In genomic region chr1:209743145-209743482, GRCh38 we compare ENCODE assay signal across 11 cellular contexts. TPM values are rescaled to one million over a fixed set of nuclear protein-coding genes. Genes with fewer than 3 reads are reported as not detected.
DNase-seq lines count a peak whose midpoint lies in the region; ATAC-seq, FAIRE-seq and TF ChIP-seq lines count a peak whose summit lies in the region.
"Had no signal": no experiment of that assay in that cellular context is flagged by ENCODE, and none has a peak within 500 bp of the region (broad histone marks: within the 10 kb centered on the region; RNA-seq: fewer than 3 reads in every experiment).

No MANE protein-coding gene starts in this region.

- no peaks in the 10 kb centered on the region for H3K36me3 Mint-ChIP-seq in chondrocyte (ENCODE audit: low read depth)

- BruUV-seq in HepG2 (replicated peaks; lab: Mats Ljungman, UMichigan) = no TSS peak

- CTCF ChIA-PET in HepG2 (lab: Yijun Ruan, JAX; ENCODE audit: low intra/inter-chr PET ratio, low total read pairs) = no interaction called here

- no peak overlapping the region for H3K27ac Mint-ChIP-seq in chondrocyte (ENCODE audit: unreplicated experiment)

- peaks cover 19% of the 10 kb centered on the region for H3K4me1 Mint-ChIP-seq in chondrocyte (ENCODE audit: low read depth)

- H3K4me3 Mint-ChIP-seq in chondrocyte (ENCODE audit: unreplicated experiment) = no peak overlapping the region

- no peak for TF ChIP-seq POLR2A in HepG2 (IDR thresholded peaks at IDR 0.05; ENCODE audit: insufficient read depth in 1 of 2, low read depth in 2 of 2, low read length in 2 of 2)

- peak overlapping the region; percentile 77 to 78 for H3K27ac ChIP-seq in liver (ENCODE audit: low read depth in 1 of 2, low read length in 2 of 2)
- H3K27ac ChIP-seq in HepG2 (ENCODE audit: extremely low read length, insufficient read depth, low read length) = no peak overlapping the region

- H3K36me3 ChIP-seq in liver (ENCODE audit: control insufficient read depth in 4 of 4, insufficient read depth in 3 of 4, low read depth in 1 of 4, low read length in 3 of 4) = peaks cover 0 to 7% (median 2%) of the 10 kb centered on the region in 4 donors
- H3K36me3 ChIP-seq in HepG2 (replicated peaks in 1 of 2; ENCODE audit: control insufficient read depth in 1 of 2, insufficient read depth in 2 of 2, low read length in 2 of 2) = no peaks in the 10 kb centered on the region

- TF ChIP-seq RAD21 in liver (IDR thresholded peaks at IDR 0.05) (peak in 1 of 2 donors; percentile 23), HepG2 (CRISPR knock-in tag; IDR thresholded peaks at IDR 0.05) (no peak)

- H4K20me1 ChIP-seq in HepG2 (ENCODE audit: insufficient read depth, low read length) = no peaks in the 10 kb centered on the region

- FAIRE-seq in HepG2 (lab: Jason Lieb, UNC) = no peak
- FAIRE-seq: TTC549 had no signal

- TF ChIP-seq CTCF in liver (IDR thresholded peaks at IDR 0.05; ENCODE audit: low read depth, low read length, missing input control) = no peak
- no peak for TF ChIP-seq CTCF in HepG2 (CRISPR knock-in tag; IDR thresholded peaks at IDR 0.05)
- TF ChIP-seq CTCF in astrocyte of the cerebellum (IDR thresholded peaks at IDR 0.05; ENCODE audit: low read depth, low read length, missing control alignments) = no peak
- TF ChIP-seq CTCF in chondrocyte (IDR thresholded peaks at IDR 0.05) = no peak

- H3K9ac ChIP-seq in liver (ENCODE audit: low read depth in 1 of 2, low read length in 2 of 2) (peak overlapping the region in 1 of 2 donors; percentile 26), HepG2 (ENCODE audit: insufficient read depth, low read depth, low read length) (no peak overlapping the region)

- H3K27me3 Mint-ChIP-seq in chondrocyte (ENCODE audit: low read depth) = peaks cover 16% of the 10 kb centered on the region

- no peaks in the 10 kb centered on the region for H3K9me3 ChIP-seq in liver (ENCODE audit: control insufficient read depth in 4 of 4, low read length in 3 of 4)
- H3K9me3 ChIP-seq in HepG2 (ENCODE audit: low read length) = no peaks in the 10 kb centered on the region

- intact Hi-C loops in HepG2 (cut with micrococcal nuclease; ENCODE audit: unreplicated experiment) = no loop called here

- H3K27me3 ChIP-seq in liver (ENCODE audit: control insufficient read depth in 4 of 4, insufficient read depth in 4 of 4, low read length in 3 of 4) (no peaks in the 10 kb centered on the region), HepG2 (ENCODE audit: control insufficient read depth in 1 of 2, insufficient read depth in 2 of 2, low read length in 2 of 2) (no peaks in the 10 kb centered on the region; a peak in 2 of 5 replicates)

- DNase-seq in HepG2 (ENCODE audit: low spot score) (no peak), astrocyte of the cerebellum (ENCODE audit: low read depth) (peak; percentile 85), left lobe of liver (ENCODE audit: low spot score) (peak; percentile 73), NCI-H2227 (lab: John Stamatoyannopoulos, UW; ENCODE audit: unreplicated experiment) (no peak), chondrocyte (ENCODE audit: low spot score) (no peak), NCI-H748 (lab: John Stamatoyannopoulos, UW; ENCODE audit: unreplicated experiment) (no peak)
- DNase-seq: NCI-H187 treated with DMSO at 0.1 percent for 48 hours had no signal

- H3K4me1 ChIP-seq in liver (ENCODE audit: control insufficient read depth in 4 of 4, insufficient read depth in 4 of 4, low read length in 3 of 4) (peaks cover 3 to 38% (median 29%) of the 10 kb centered on the region in 4 donors), HepG2 (ENCODE audit: insufficient read depth, low read length) (peaks cover 6% of the 10 kb centered on the region)

- POLR2A ChIA-PET in HepG2 (lab: Yijun Ruan, JAX) = no interaction called here

- no peaks in the 10 kb centered on the region for H3K79me2 ChIP-seq in HepG2 (ENCODE audit: insufficient read depth, low read length)

- no peaks in the 10 kb centered on the region for H3K9me3 Mint-ChIP-seq in chondrocyte (ENCODE audit: low read depth)

- in situ Hi-C loops in HepG2 (cut with HindIII; ENCODE audit: extremely low pct_ligation_motif_present, low pct_unique_long_range_greater_than_20kb) (no loop called here), astrocyte of the cerebellum (cut with HindIII; ENCODE audit: low sequenced_read_pairs) (no loop called here)

- ATAC-seq in HepG2 (no peak), left lobe of liver (peak; percentile 19), HG03097 (IDR thresholded peaks at IDR 0.05; ENCODE audit: low FRiP score, unreplicated experiment) (no peak)

- no peak overlapping the region for H2AFZ ChIP-seq in HepG2 (ENCODE audit: low read length)

- H3K4me3 ChIP-seq in liver (ENCODE audit: low read depth in 1 of 3, low read length in 3 of 3) (no peak overlapping the region), HepG2 (replicated peaks in 1 of 3; ENCODE audit: insufficient read depth in 1 of 3, low read depth in 2 of 3, low read length in 3 of 3) (no peak overlapping the region), astrocyte of the cerebellum (ENCODE audit: low read depth, low read length) (no peak overlapping the region)

- no peak for TF ChIP-seq EP300 in HepG2 (IDR thresholded peaks at IDR 0.05; ENCODE audit: low read depth in 2 of 2, low read length in 2 of 2)
- TF ChIP-seq EP300 in HepG2 (CRISPR knock-in tag; IDR thresholded peaks at IDR 0.05; ENCODE audit: borderline replicate concordance) = no peak

- H3K4me2 ChIP-seq in HepG2 (ENCODE audit: low read depth, low read length) = no peak overlapping the region

- 38% methylated on average over 2 of the region's 2 CpGs for WGBS in liver
- 0% methylated on average over 2 of the region's 2 CpGs for WGBS in HepG2 (ENCODE audit: low lambda C conversion rate)

RNA-seq across cellular contexts. Expression of gene TRAF3IP3, which starts 12.7 kb away (rescaled TPM):
- total RNA-seq in liver (1 to 10 TPM; 2.4 to 3.4 TPM), HepG2 (2016; rRNA removed; fragmentation: Illumina TruSeq; extraction: Trizol) (not detected in 2 replicates), left lobe of liver (1.4 TPM), chondrocyte (not detected in 3 replicates)
- polyA plus RNA-seq in liver (1 to 10 TPM in 1 of 2 donors, under 1 TPM in 1; 0.87 to 2.0 TPM), HepG2 (2011; rRNA removed) (not detected in 2 replicates)
- not detected in 2 replicates for total RNA-seq in HepG2 (2016; cell fraction: cytosol; rRNA removed; fragmentation: Illumina TruSeq; extraction: Trizol; ENCODE audit: low read depth)
- not detected in 2 replicates for total RNA-seq in HepG2 (2016; cell fraction: insoluble cytoplasmic fraction; rRNA removed; fragmentation: Illumina TruSeq; extraction: Trizol)
- total RNA-seq in HepG2 (2016; cell fraction: membrane; rRNA removed; fragmentation: Illumina TruSeq; extraction: Trizol) = not detected in 2 replicates
- not detected in 2 replicates for total RNA-seq in HepG2 (2016; cell fraction: nucleus; rRNA removed; fragmentation: Illumina TruSeq; extraction: Trizol)
- not detected in 2 replicates for polyA plus RNA-seq in HepG2 (2011; cell fraction: cytosol; rRNA removed)
- 0.12 TPM in 1 of 2 replicates, not detected in the other for polyA plus RNA-seq in HepG2 (2011; cell fraction: nucleus; rRNA removed)
- 0.07 TPM in 1 of 2 replicates, not detected in the other for polyA plus RNA-seq in HepG2 (2012)
- not detected in 2 replicates for polyA plus RNA-seq in HepG2 (2016; cell fraction: cytosol; fragmentation: Illumina TruSeq; extraction: Trizol; ENCODE audit: low read depth)
- polyA plus RNA-seq in HepG2 (2016; cell fraction: insoluble cytoplasmic fraction; fragmentation: Illumina TruSeq; extraction: Trizol; ENCODE audit: low read depth) = not detected in 2 replicates
- polyA plus RNA-seq in HepG2 (2016; cell fraction: membrane; fragmentation: Illumina TruSeq; extraction: Trizol; ENCODE audit: low read depth) = not detected in 2 replicates
- not detected in 2 replicates for polyA plus RNA-seq in HepG2 (2016; cell fraction: nucleus; fragmentation: Illumina TruSeq; extraction: Trizol; ENCODE audit: insufficient read depth, low read depth)
- polyA minus RNA-seq in HepG2 (2011; rRNA and poly(A)+ RNA removed; ENCODE audit: low replicate concordance) = not detected in 2 replicates
- not detected in 2 replicates for polyA minus RNA-seq in HepG2 (2011; cell fraction: cytosol; rRNA and poly(A)+ RNA removed)
- not detected in 2 replicates for polyA minus RNA-seq in HepG2 (2011; cell fraction: nucleus; rRNA and poly(A)+ RNA removed)

RNA-seq across cellular contexts. Expression of gene HSD11B1, which starts 38.5 kb away (rescaled TPM):
- 100 to 1,000 TPM in 1 of 2 donors, under 1 TPM in 1; 0.09 to 226 TPM for total RNA-seq in liver
- polyA plus RNA-seq in liver = 100 to 1,000 TPM; 381 to 488 TPM
- not detected in 2 replicates for total RNA-seq in HepG2 (2016; rRNA removed; fragmentation: Illumina TruSeq; extraction: Trizol)
- not detected in 2 replicates for total RNA-seq in HepG2 (2016; cell fraction: cytosol; rRNA removed; fragmentation: Illumina TruSeq; extraction: Trizol; ENCODE audit: low read depth)
- total RNA-seq in HepG2 (2016; cell fraction: insoluble cytoplasmic fraction; rRNA removed; fragmentation: Illumina TruSeq; extraction: Trizol) = not detected in 2 replicates
- total RNA-seq in HepG2 (2016; cell fraction: membrane; rRNA removed; fragmentation: Illumina TruSeq; extraction: Trizol) = not detected in 2 replicates
- not detected in 2 replicates for total RNA-seq in HepG2 (2016; cell fraction: nucleus; rRNA removed; fragmentation: Illumina TruSeq; extraction: Trizol)
- polyA plus RNA-seq in HepG2 (2011; rRNA removed) = not detected in 2 replicates
- not detected in 2 replicates for polyA plus RNA-seq in HepG2 (2011; cell fraction: cytosol; rRNA removed)
- not detected in 2 replicates for polyA plus RNA-seq in HepG2 (2011; cell fraction: nucleus; rRNA removed)
- not detected in 2 replicates for polyA plus RNA-seq in HepG2 (2012)
- polyA plus RNA-seq in HepG2 (2016; cell fraction: cytosol; fragmentation: Illumina TruSeq; extraction: Trizol; ENCODE audit: low read depth) = not detected in 2 replicates
- not detected in 2 replicates for polyA plus RNA-seq in HepG2 (2016; cell fraction: insoluble cytoplasmic fraction; fragmentation: Illumina TruSeq; extraction: Trizol; ENCODE audit: low read depth)
- polyA plus RNA-seq in HepG2 (2016; cell fraction: membrane; fragmentation: Illumina TruSeq; extraction: Trizol; ENCODE audit: low read depth) = not detected in 2 replicates
- not detected in 2 replicates for polyA plus RNA-seq in HepG2 (2016; cell fraction: nucleus; fragmentation: Illumina TruSeq; extraction: Trizol; ENCODE audit: insufficient read depth, low read depth)
- polyA minus RNA-seq in HepG2 (2011; rRNA and poly(A)+ RNA removed; ENCODE audit: low replicate concordance) = not detected in 2 replicates
- polyA minus RNA-seq in HepG2 (2011; cell fraction: cytosol; rRNA and poly(A)+ RNA removed) = not detected in 2 replicates
- not detected in 2 replicates for polyA minus RNA-seq in HepG2 (2011; cell fraction: nucleus; rRNA and poly(A)+ RNA removed)
- 479 TPM for total RNA-seq in left lobe of liver
- not detected in 3 replicates for total RNA-seq in chondrocyte
- total RNA-seq: cerebellum had no signal

RNA-seq across cellular contexts. Expression of gene C1orf74, which starts 41.2 kb away (rescaled TPM):
- total RNA-seq in liver (1 to 10 TPM; 1.2 to 1.8 TPM), HepG2 (2016; rRNA removed; fragmentation: Illumina TruSeq; extraction: Trizol) (0.71 and 0.98 TPM in 2 replicates), left lobe of liver (1.3 TPM), chondrocyte (1.2 to 1.6 TPM (median 1.4 TPM) in 3 replicates)
- polyA plus RNA-seq in liver (under 1 TPM; 0.82 to 0.95 TPM), HepG2 (2011; rRNA removed) (0.33 and 0.40 TPM in 2 replicates)
- total RNA-seq in HepG2 (2016; cell fraction: cytosol; rRNA removed; fragmentation: Illumina TruSeq; extraction: Trizol; ENCODE audit: low read depth) = 0.26 and 0.30 TPM in 2 replicates
- 1.0 and 1.1 TPM in 2 replicates for total RNA-seq in HepG2 (2016; cell fraction: insoluble cytoplasmic fraction; rRNA removed; fragmentation: Illumina TruSeq; extraction: Trizol)
- total RNA-seq in HepG2 (2016; cell fraction: membrane; rRNA removed; fragmentation: Illumina TruSeq; extraction: Trizol) = 0.38 and 0.71 TPM in 2 replicates
- 0.72 and 0.81 TPM in 2 replicates for total RNA-seq in HepG2 (2016; cell fraction: nucleus; rRNA removed; fragmentation: Illumina TruSeq; extraction: Trizol)
- polyA plus RNA-seq in HepG2 (2011; cell fraction: cytosol; rRNA removed) = 0.27 and 0.40 TPM in 2 replicates
- 0.27 and 0.28 TPM in 2 replicates for polyA plus RNA-seq in HepG2 (2011; cell fraction: nucleus; rRNA removed)
- polyA plus RNA-seq in HepG2 (2012) = 0.37 and 0.51 TPM in 2 replicates
- polyA plus RNA-seq in HepG2 (2016; cell fraction: cytosol; fragmentation: Illumina TruSeq; extraction: Trizol; ENCODE audit: low read depth) = 0.05 and 0.06 TPM in 2 replicates
- 0.51 and 0.69 TPM in 2 replicates for polyA plus RNA-seq in HepG2 (2016; cell fraction: insoluble cytoplasmic fraction; fragmentation: Illumina TruSeq; extraction: Trizol; ENCODE audit: low read depth)
- 0.10 and 0.13 TPM in 2 replicates for polyA plus RNA-seq in HepG2 (2016; cell fraction: membrane; fragmentation: Illumina TruSeq; extraction: Trizol; ENCODE audit: low read depth)
- polyA plus RNA-seq in HepG2 (2016; cell fraction: nucleus; fragmentation: Illumina TruSeq; extraction: Trizol; ENCODE audit: insufficient read depth, low read depth) = 0.37 and 0.45 TPM in 2 replicates
- polyA minus RNA-seq in HepG2 (2011; rRNA and poly(A)+ RNA removed; ENCODE audit: low replicate concordance) = 0.56 and 3.8 TPM in 2 replicates
- 0.40 and 0.62 TPM in 2 replicates for polyA minus RNA-seq in HepG2 (2011; cell fraction: cytosol; rRNA and poly(A)+ RNA removed)
- polyA minus RNA-seq in HepG2 (2011; cell fraction: nucleus; rRNA and poly(A)+ RNA removed) = 1.4 and 1.6 TPM in 2 replicates

Comparison
In these comparisons a context has a peak if more than half of its experiments do, and no peak if none do; other contexts are left out.
1. DNase-seq: peak in astrocyte of the cerebellum (single experiment) and left lobe of liver (single experiment); none in HepG2 (single experiment), NCI-H2227 (single experiment), chondrocyte (single experiment) and NCI-H748 (single experiment).